Comparison of ENCODE assay signal across 8 cellular contexts in the genomic region with DNA sequence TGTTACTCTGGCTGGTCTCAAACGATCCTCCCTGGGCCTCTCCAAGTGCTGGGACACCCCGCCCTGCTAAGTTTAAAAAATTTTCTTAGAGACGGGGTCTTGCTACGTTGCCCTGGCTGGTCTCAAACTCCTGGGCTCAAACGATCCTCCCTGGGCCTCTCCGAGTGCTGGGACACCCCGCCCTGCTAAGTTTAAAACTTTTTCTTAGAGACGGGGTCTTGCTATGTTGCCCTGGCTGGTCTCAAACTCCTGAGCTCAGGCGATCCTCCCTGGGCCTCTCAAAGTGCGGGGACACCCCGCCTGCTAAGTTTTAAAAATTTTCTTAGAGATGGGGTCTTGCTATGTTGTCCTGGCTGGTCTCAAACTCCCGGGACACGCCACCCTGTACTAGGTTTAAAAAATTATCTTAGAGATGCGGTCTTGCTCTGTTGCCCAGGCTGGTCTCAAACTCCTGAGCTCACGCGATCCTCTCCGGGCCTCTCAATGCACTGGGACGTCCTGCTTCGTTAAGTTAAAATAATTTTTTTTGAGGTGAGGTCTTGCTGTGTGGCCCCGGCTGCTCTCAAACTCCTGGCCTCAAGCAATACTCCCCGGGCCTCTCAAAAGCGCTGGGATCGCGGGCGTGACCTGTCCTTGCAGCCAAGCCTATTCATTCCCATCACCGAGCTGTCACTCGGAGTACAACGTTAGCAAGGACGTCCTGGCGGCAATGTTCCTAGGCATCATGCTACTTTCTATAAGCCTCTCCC. TPM values are rescaled to one million over a fixed set of nuclear protein-coding genes. Genes with fewer than 3 reads are reported as not detected.
DNase-seq lines count a peak whose midpoint lies in the region; ATAC-seq and TF ChIP-seq lines count a peak whose summit lies in the region.

No MANE protein-coding gene starts in this region.

- ATAC-seq in HG03469 (IDR thresholded peaks at IDR 0.05; ENCODE audit: unreplicated experiment) (no peak), HG03354 (IDR thresholded peaks at IDR 0.05; ENCODE audit: poor library complexity, severe bottlenecking, unreplicated experiment) (no peak), HG02840 (IDR thresholded peaks at IDR 0.05; ENCODE audit: low FRiP score, unreplicated experiment) (no peak)

- peaks cover 24% of the 10 kb centered on the region for H3K36me3 Mint-ChIP-seq in progenitor cell of endocrine pancreas (ENCODE audit: insufficient read depth)

- DNase-seq in fibroblast of villous mesenchyme (ENCODE audit: low read depth) (no peak), progenitor cell of endocrine pancreas (ENCODE audit: low spot score, unreplicated experiment) (no peak), AG20443 (ENCODE audit: low spot score) (no peak)

- peaks cover 82% of the 10 kb centered on the region for H3K79me2 ChIP-seq in DOHH2 (ENCODE audit: control insufficient read depth, low read length)

- H3K27ac Mint-ChIP-seq in progenitor cell of endocrine pancreas = peak overlapping the region; percentile 97

- H3F3A ChIP-seq in DOHH2 (ENCODE audit: control insufficient read depth, insufficient read depth) = peaks cover 40% of the 10 kb centered on the region

- no peaks in the 10 kb centered on the region for H3K9me3 Mint-ChIP-seq in progenitor cell of endocrine pancreas (ENCODE audit: low read depth)

- H3K4me2 ChIP-seq in DOHH2 (ENCODE audit: low read length) = peak overlapping the region; percentile 86

- no peaks in the 10 kb centered on the region for H3K27me3 Mint-ChIP-seq in progenitor cell of endocrine pancreas

- H3K4me1 ChIP-seq in DOHH2 (ENCODE audit: control insufficient read depth, low read length) = peaks cover 45% of the 10 kb centered on the region

- H3K4me3 ChIP-seq in DOHH2 (ENCODE audit: low read length) (peak overlapping the region; percentile 99), fibroblast of villous mesenchyme (ENCODE audit: low read depth, low read length) (peak overlapping the region; percentile 82)

- H3K27ac ChIP-seq in DOHH2 (ENCODE audit: low read depth, low read length) (peak overlapping the region; percentile 95), VCaP (peak overlapping the region; percentile 100)

- peak overlapping the region; percentile 94 for H3K4me3 Mint-ChIP-seq in progenitor cell of endocrine pancreas (ENCODE audit: low read depth)

- no peaks in the 10 kb centered on the region for H3K9me2 ChIP-seq in DOHH2 (replicated peaks; ENCODE audit: control insufficient read depth, low read length)

- H3K36me3 ChIP-seq in DOHH2 (ENCODE audit: control insufficient read depth, low read length) = peaks cover 84% of the 10 kb centered on the region

- peaks cover 38% of the 10 kb centered on the region for H4K20me1 ChIP-seq in DOHH2 (ENCODE audit: control insufficient read depth, insufficient read depth, low read depth, low read length)

- no peaks in the 10 kb centered on the region for H3K9me3 ChIP-seq in DOHH2 (ENCODE audit: control insufficient read depth, insufficient read depth, low read length)

- TF ChIP-seq CTCF in DOHH2 (IDR thresholded peaks at IDR 0.05; ENCODE audit: low read depth, low read length, poor library complexity, severe bottlenecking) (no peak), VCaP (conservative IDR thresholded peaks at IDR 0.05) (no peak), fibroblast of villous mesenchyme (IDR thresholded peaks at IDR 0.05; ENCODE audit: insufficient read depth, low read depth, low read length) (no peak), progenitor cell of endocrine pancreas (IDR thresholded peaks at IDR 0.05; ENCODE audit: unreplicated experiment) (no peak)

- H3K27me3 ChIP-seq in DOHH2 (ENCODE audit: control insufficient read depth, low read length) = no peaks in the 10 kb centered on the region

- peaks cover 22% of the 10 kb centered on the region for H3K4me1 Mint-ChIP-seq in progenitor cell of endocrine pancreas (ENCODE audit: low read depth)

RNA-seq across cellular contexts. Expression of gene SLC25A6, which starts 1.1 kb away (rescaled TPM):
- total RNA-seq in fibroblast of villous mesenchyme (123 and 170 TPM in 2 replicates), progenitor cell of endocrine pancreas (387 and 391 TPM in 2 replicates)

RNA-seq across cellular contexts. Expression of gene IL3RA, which starts 54.2 kb away (rescaled TPM):
- total RNA-seq in fibroblast of villous mesenchyme = not detected in 2 replicates
- not detected in 2 replicates for total RNA-seq in progenitor cell of endocrine pancreas
